1 cellular context compared by ENCODE assay signal in the genomic region with DNA sequence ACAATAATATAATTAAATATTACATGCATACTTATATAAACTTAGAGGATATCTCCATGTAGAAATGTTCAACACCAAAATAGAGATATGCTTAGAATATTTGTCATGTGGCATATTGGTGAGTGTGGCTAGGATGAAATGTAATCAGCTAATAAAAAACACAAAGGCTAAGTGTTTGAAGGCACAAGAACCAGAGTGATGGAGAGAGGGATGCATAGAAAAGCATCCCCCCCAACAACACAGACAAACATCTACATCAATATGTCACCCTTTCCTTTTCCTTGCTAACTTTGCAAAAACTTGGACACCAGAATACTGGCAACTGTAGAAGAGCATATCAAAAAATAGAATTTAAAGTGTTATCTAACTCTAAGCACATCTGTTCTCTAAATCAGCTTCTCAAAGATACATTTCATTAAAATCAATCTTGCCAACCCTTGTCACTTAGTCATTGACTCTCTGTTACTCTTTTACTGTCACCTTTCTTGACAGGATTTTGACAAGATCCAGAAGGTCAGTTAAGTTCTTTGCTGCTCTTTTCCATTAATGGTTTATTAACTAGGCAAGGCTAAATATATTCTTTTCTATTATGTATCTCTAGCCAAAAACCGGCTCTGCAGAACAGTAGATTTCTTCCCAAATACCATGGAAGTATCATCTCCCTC.
TF ChIP-seq lines count a peak whose summit lies in the region.

No MANE protein-coding gene starts in this region.

TF ChIP-seq in neural cell, 6 proteins besides CTCF, POLR2A, EP300 and RAD21 (continued from another document):
- TF ChIP-seq, protein P1, sequence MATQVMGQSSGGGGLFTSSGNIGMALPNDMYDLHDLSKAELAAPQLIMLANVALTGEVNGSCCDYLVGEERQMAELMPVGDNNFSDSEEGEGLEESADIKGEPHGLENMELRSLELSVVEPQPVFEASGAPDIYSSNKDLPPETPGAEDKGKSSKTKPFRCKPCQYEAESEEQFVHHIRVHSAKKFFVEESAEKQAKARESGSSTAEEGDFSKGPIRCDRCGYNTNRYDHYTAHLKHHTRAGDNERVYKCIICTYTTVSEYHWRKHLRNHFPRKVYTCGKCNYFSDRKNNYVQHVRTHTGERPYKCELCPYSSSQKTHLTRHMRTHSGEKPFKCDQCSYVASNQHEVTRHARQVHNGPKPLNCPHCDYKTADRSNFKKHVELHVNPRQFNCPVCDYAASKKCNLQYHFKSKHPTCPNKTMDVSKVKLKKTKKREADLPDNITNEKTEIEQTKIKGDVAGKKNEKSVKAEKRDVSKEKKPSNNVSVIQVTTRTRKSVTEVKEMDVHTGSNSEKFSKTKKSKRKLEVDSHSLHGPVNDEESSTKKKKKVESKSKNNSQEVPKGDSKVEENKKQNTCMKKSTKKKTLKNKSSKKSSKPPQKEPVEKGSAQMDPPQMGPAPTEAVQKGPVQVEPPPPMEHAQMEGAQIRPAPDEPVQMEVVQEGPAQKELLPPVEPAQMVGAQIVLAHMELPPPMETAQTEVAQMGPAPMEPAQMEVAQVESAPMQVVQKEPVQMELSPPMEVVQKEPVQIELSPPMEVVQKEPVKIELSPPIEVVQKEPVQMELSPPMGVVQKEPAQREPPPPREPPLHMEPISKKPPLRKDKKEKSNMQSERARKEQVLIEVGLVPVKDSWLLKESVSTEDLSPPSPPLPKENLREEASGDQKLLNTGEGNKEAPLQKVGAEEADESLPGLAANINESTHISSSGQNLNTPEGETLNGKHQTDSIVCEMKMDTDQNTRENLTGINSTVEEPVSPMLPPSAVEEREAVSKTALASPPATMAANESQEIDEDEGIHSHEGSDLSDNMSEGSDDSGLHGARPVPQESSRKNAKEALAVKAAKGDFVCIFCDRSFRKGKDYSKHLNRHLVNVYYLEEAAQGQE (IDR thresholded peaks at IDR 0.05; ENCODE audit: borderline replicate concordance) = no peak
- TF ChIP-seq EZH2 (IDR thresholded peaks at IDR 0.05; ENCODE audit: borderline replicate concordance, insufficient read depth, low read length, poor library complexity, severe bottlenecking) = no peak
TF ChIP-seq in neural cell: peak in this region for 0.
